17 cellular contexts compared by ENCODE assay signal in genomic region chr1:220706921-220707559, GRCh38. TPM values are rescaled to one million over a fixed set of nuclear protein-coding genes. Genes with fewer than 3 reads are reported as not detected.
A peak's percentile ranks its signal among the peaks of the same experiment; 100 is the strongest.
DNase-seq lines count a peak whose midpoint lies in the region; ATAC-seq, FAIRE-seq and TF ChIP-seq lines count a peak whose summit lies in the region.
"Had no signal": no experiment of that assay in that cellular context is flagged by ENCODE, and none has a peak within 500 bp of the region (broad histone marks: within the 10 kb centered on the region; RNA-seq: fewer than 3 reads in every experiment).

No MANE protein-coding gene starts in this region.

- peak overlapping the region; percentile 16 for H3K27ac Mint-ChIP-seq in type B pancreatic cell
- H3K27ac Mint-ChIP-seq: CD14-positive monocyte; CD8-positive, alpha-beta T cell; IgD-negative memory B cell had no signal

- no peak overlapping the region for H3K23ac ChIP-seq in neuronal stem cell (ENCODE audit: low read depth, low read length, poor library complexity)

- H3K27ac ChIP-seq in HepG2 (ENCODE audit: extremely low read length, insufficient read depth, low read length) (no peak overlapping the region), right lobe of liver (no peak overlapping the region), neuronal stem cell (replicated peaks; ENCODE audit: low read length) (no peak overlapping the region)
- H3K27ac ChIP-seq: 22Rv1 had no signal

- H2BK12ac ChIP-seq in neuronal stem cell (ENCODE audit: low read length): no peak overlapping the region

- peaks cover 86% of the 10 kb centered on the region for H3K4me1 ChIP-seq in HepG2 (ENCODE audit: insufficient read depth, low read length)
- H3K4me1 ChIP-seq in right lobe of liver: peaks cover 0 to 28% (median 12%) of the 10 kb centered on the region in 4 donors
- H3K4me1 ChIP-seq in neuronal stem cell (ENCODE audit: control insufficient read depth in 2 of 2, insufficient read depth in 1 of 2, low read depth in 1 of 2, low read length in 2 of 2): peaks cover 0 to 2% of the 10 kb centered on the region in 2 donors

- H3K4me1 Mint-ChIP-seq in type B pancreatic cell (ENCODE audit: unreplicated experiment): peaks cover 7% of the 10 kb centered on the region

- H2AK5ac ChIP-seq in neuronal stem cell (ENCODE audit: low read depth, low read length): no peak overlapping the region

- TF ChIP-seq EP300 in HepG2 (IDR thresholded peaks at IDR 0.05; ENCODE audit: low read depth in 2 of 2, low read length in 2 of 2) (no peak), HepG2 (CRISPR knock-in tag; IDR thresholded peaks at IDR 0.05; ENCODE audit: borderline replicate concordance) (no peak)

- H2BK5ac ChIP-seq in neuronal stem cell (ENCODE audit: low read length): no peak overlapping the region

- H3K79me1 ChIP-seq in neuronal stem cell (ENCODE audit: low read depth, low read length): no peaks in the 10 kb centered on the region

- H3K27me3 Mint-ChIP-seq in type B pancreatic cell: peaks cover 4% of the 10 kb centered on the region

- H3K14ac ChIP-seq in neuronal stem cell (ENCODE audit: low read length): no peak overlapping the region

- TF ChIP-seq RAD21 in HepG2 (CRISPR knock-in tag; IDR thresholded peaks at IDR 0.05): no peak

- peak overlapping the region; percentile 67 for H3K18ac ChIP-seq in neuronal stem cell (ENCODE audit: low read length)

- H3K27me3 ChIP-seq in HepG2 (ENCODE audit: control insufficient read depth in 1 of 2, insufficient read depth in 2 of 2, low read length in 2 of 2): no peaks in the 10 kb centered on the region
- no peaks in the 10 kb centered on the region for H3K27me3 ChIP-seq in right lobe of liver
- H3K27me3 ChIP-seq in neuronal stem cell (ENCODE audit: control insufficient read depth in 3 of 3, insufficient read depth in 3 of 3, low read depth in 1 of 3, low read length in 3 of 3): peaks cover 0 to 11% (median 0%) of the 10 kb centered on the region in 3 experiments

- 0 out of 6 replicates have a peak overlapping the region, but pooled peaks of 1 of the 3 experiments have one; percentile 12 for H3K4me3 ChIP-seq in HepG2 (replicated peaks in 1 of 3; ENCODE audit: insufficient read depth in 1 of 3, low read depth in 2 of 3, low read length in 3 of 3)
- no peak overlapping the region for H3K4me3 ChIP-seq in right lobe of liver
- no peak overlapping the region for H3K4me3 ChIP-seq in neuronal stem cell (ENCODE audit: low read length in 2 of 2)

- H2AFZ ChIP-seq in HepG2 (ENCODE audit: low read length): peak overlapping the region; percentile 42
- H2AFZ ChIP-seq in neuronal stem cell (ENCODE audit: low read length): no peak overlapping the region

- H3K9me3 ChIP-seq in HepG2 (ENCODE audit: low read length): no peaks in the 10 kb centered on the region
- H3K9me3 ChIP-seq in right lobe of liver: no peaks in the 10 kb centered on the region
- no peaks in the 10 kb centered on the region for H3K9me3 ChIP-seq in neuronal stem cell (replicated peaks in 1 of 2; ENCODE audit: control insufficient read depth in 2 of 2, insufficient read depth in 1 of 2, low read depth in 1 of 2, low read length in 2 of 2)

- WGBS in HepG2 (ENCODE audit: low lambda C conversion rate): 66% methylated on average over 7 of the region's 11 CpGs
- 94% methylated on average over 2 of the region's 11 CpGs for WGBS in right lobe of liver (ENCODE audit: insufficient coverage, low coverage, low lambda C conversion rate, missing lambda C conversion rate)
- no CpG with 5 or more reads among the region's 11 CpGs for WGBS in neuronal stem cell (ENCODE audit: extremely low coverage in 2 of 2, insufficient read length in 2 of 2, insufficient replicate concordance in 1 of 2), 2 donors

- H3K9ac ChIP-seq in HepG2 (ENCODE audit: insufficient read depth, low read depth, low read length) (no peak overlapping the region), neuronal stem cell (ENCODE audit: low read depth, low read length, poor library complexity) (no peak overlapping the region)

- CTCF ChIA-PET in HepG2 (lab: Yijun Ruan, JAX; ENCODE audit: low intra/inter-chr PET ratio, low total read pairs): no interaction called here

- ATAC-seq in HepG2: peak; percentile 41
- no peak for ATAC-seq in right lobe of liver
- ATAC-seq: CD8-positive, alpha-beta T cell; HCT116 had no signal

- TF ChIP-seq CTCF in HepG2 (CRISPR knock-in tag; IDR thresholded peaks at IDR 0.05) (no peak), right lobe of liver (IDR thresholded peaks at IDR 0.05) (no peak), type B pancreatic cell (conservative IDR thresholded peaks at IDR 0.05) (no peak)

- POLR2A ChIA-PET in HepG2 (lab: Yijun Ruan, JAX): no interaction called here

- H3K36me3 Mint-ChIP-seq in type B pancreatic cell: no peaks in the 10 kb centered on the region
- H3K36me3 Mint-ChIP-seq: CD14-positive monocyte; CD8-positive, alpha-beta T cell had no signal

- no peaks in the 10 kb centered on the region for H3K36me3 ChIP-seq in HepG2 (replicated peaks in 1 of 2; ENCODE audit: control insufficient read depth in 1 of 2, insufficient read depth in 2 of 2, low read length in 2 of 2)
- no peaks in the 10 kb centered on the region for H3K36me3 ChIP-seq in right lobe of liver
- H3K36me3 ChIP-seq in neuronal stem cell (replicated peaks in 1 of 2; ENCODE audit: control insufficient read depth in 2 of 2, insufficient read depth in 2 of 2, low read length in 2 of 2): no peaks in the 10 kb centered on the region

- H3K4me2 ChIP-seq in HepG2 (ENCODE audit: low read depth, low read length): peak overlapping the region; percentile 49; the same call in 1 of the 2 replicates
- no peak overlapping the region for H3K4me2 ChIP-seq in neuronal stem cell (ENCODE audit: insufficient read depth, low read length, poor library complexity, severe bottlenecking)

- H4K8ac ChIP-seq in neuronal stem cell (ENCODE audit: low read depth, low read length): no peak overlapping the region

- no peaks in the 10 kb centered on the region for H3K79me2 ChIP-seq in HepG2 (ENCODE audit: insufficient read depth, low read length)

- intact Hi-C loops in HepG2 (cut with micrococcal nuclease; ENCODE audit: unreplicated experiment): no loop called here
- intact Hi-C loops in right lobe of liver (cut with DNase I): no loop called here

- no peak for FAIRE-seq in HepG2 (lab: Jason Lieb, UNC)
- FAIRE-seq: H54 had no signal

- no peak overlapping the region for H2BK120ac ChIP-seq in neuronal stem cell (ENCODE audit: low read depth, low read length)

- no peak overlapping the region for H4K91ac ChIP-seq in neuronal stem cell (ENCODE audit: low read depth, low read length, poor library complexity)

- H3K4ac ChIP-seq in neuronal stem cell (ENCODE audit: low read length): peak overlapping the region; percentile 0

- H2BK15ac ChIP-seq in neuronal stem cell (ENCODE audit: low read length): no peak overlapping the region

- no TSS peak for BruUV-seq in HepG2 (replicated peaks; lab: Mats Ljungman, UMichigan)

- no peak overlapping the region for H3K4me3 Mint-ChIP-seq in type B pancreatic cell
- H3K4me3 Mint-ChIP-seq: CD14-positive monocyte; CD8-positive, alpha-beta T cell had no signal

- TF ChIP-seq POLR2A in HepG2 (IDR thresholded peaks at IDR 0.05; ENCODE audit: insufficient read depth in 1 of 2, low read depth in 2 of 2, low read length in 2 of 2) (no peak), right lobe of liver (IDR thresholded peaks at IDR 0.05) (no peak)

- in situ Hi-C loops in HepG2 (cut with HindIII; ENCODE audit: extremely low pct_ligation_motif_present, low pct_unique_long_range_greater_than_20kb): no loop called here

- H3K9me3 Mint-ChIP-seq in type B pancreatic cell: peaks cover 3% of the 10 kb centered on the region
- H3K9me3 Mint-ChIP-seq: CD8-positive, alpha-beta T cell; IgD-negative memory B cell had no signal

- DNase-seq in HepG2 (ENCODE audit: low spot score) (no peak), right lobe of liver (no peak), neuronal stem cell (ENCODE audit: low spot score) (no peak), type B pancreatic cell (ENCODE audit: extremely low spot score, unreplicated experiment) (no peak), HK-2 (ENCODE audit: unreplicated experiment) (no peak), NCI-H128 (lab: John Stamatoyannopoulos, UW; ENCODE audit: unreplicated experiment) (no peak)
- no peak for DNase-seq in central memory CD4-positive, alpha-beta T cell
- DNase-seq: CD8-positive, alpha-beta T cell; COR-L47; DND-41; GDM1 had no signal

- H4K20me1 ChIP-seq in HepG2 (ENCODE audit: insufficient read depth, low read length): no peaks in the 10 kb centered on the region

RNA-seq across cellular contexts. Expression of gene C1orf115, which starts 16.9 kb away (rescaled TPM):
- total RNA-seq in HepG2 (2016; rRNA removed; fragmentation: Illumina TruSeq; extraction: Trizol) (85.9 and 86.7 TPM in 2 replicates), right lobe of liver (10 to 100 TPM; 45.2 to 65.9 (median 50.8) TPM), type B pancreatic cell (ENCODE audit: low replicate concordance) (7.5 and 19.0 TPM in 2 replicates)
- total RNA-seq in HepG2 (2016; cell fraction: cytosol; rRNA removed; fragmentation: Illumina TruSeq; extraction: Trizol; ENCODE audit: low read depth): 13.1 and 13.7 TPM in 2 replicates
- 83.6 and 85.7 TPM in 2 replicates for total RNA-seq in HepG2 (2016; cell fraction: insoluble cytoplasmic fraction; rRNA removed; fragmentation: Illumina TruSeq; extraction: Trizol)
- 59.6 and 65.3 TPM in 2 replicates for total RNA-seq in HepG2 (2016; cell fraction: membrane; rRNA removed; fragmentation: Illumina TruSeq; extraction: Trizol)
- 36.7 and 42.7 TPM in 2 replicates for total RNA-seq in HepG2 (2016; cell fraction: nucleus; rRNA removed; fragmentation: Illumina TruSeq; extraction: Trizol)
- 25.2 and 30.9 TPM in 2 replicates for polyA plus RNA-seq in HepG2 (2011; rRNA removed)
- 27.9 and 36.1 TPM in 2 replicates for polyA plus RNA-seq in HepG2 (2011; cell fraction: cytosol; rRNA removed)
- 10.3 and 15.5 TPM in 2 replicates for polyA plus RNA-seq in HepG2 (2011; cell fraction: nucleus; rRNA removed)
- polyA plus RNA-seq in HepG2 (2012): 25.0 and 26.1 TPM in 2 replicates
- 8.3 and 8.7 TPM in 2 replicates for polyA plus RNA-seq in HepG2 (2016; cell fraction: cytosol; fragmentation: Illumina TruSeq; extraction: Trizol; ENCODE audit: low read depth)
- 89.4 and 93.3 TPM in 2 replicates for polyA plus RNA-seq in HepG2 (2016; cell fraction: insoluble cytoplasmic fraction; fragmentation: Illumina TruSeq; extraction: Trizol; ENCODE audit: low read depth)
- polyA plus RNA-seq in HepG2 (2016; cell fraction: membrane; fragmentation: Illumina TruSeq; extraction: Trizol; ENCODE audit: low read depth): 38.6 and 42.0 TPM in 2 replicates
- 58.5 and 59.9 TPM in 2 replicates for polyA plus RNA-seq in HepG2 (2016; cell fraction: nucleus; fragmentation: Illumina TruSeq; extraction: Trizol; ENCODE audit: insufficient read depth, low read depth)
- polyA minus RNA-seq in HepG2 (2011; rRNA and poly(A)+ RNA removed; ENCODE audit: low replicate concordance): 26.7 TPM in 1 of 2 replicates, not detected in the other
- polyA minus RNA-seq in HepG2 (2011; cell fraction: cytosol; rRNA and poly(A)+ RNA removed): 14.8 and 19.3 TPM in 2 replicates
- 8.0 and 10.9 TPM in 2 replicates for polyA minus RNA-seq in HepG2 (2011; cell fraction: nucleus; rRNA and poly(A)+ RNA removed)
- 3.8 TPM for polyA plus RNA-seq in neuronal stem cell (2013, experiment 1 of 2)
- polyA plus RNA-seq in neuronal stem cell (2013, experiment 2 of 2): 3.9 TPM

RNA-seq across cellular contexts. Expression of gene MTARC2, which starts 41.1 kb away (rescaled TPM):
- total RNA-seq in HepG2 (2016; rRNA removed; fragmentation: Illumina TruSeq; extraction: Trizol) (4.7 and 10.1 TPM in 2 replicates), right lobe of liver (100 to 1,000 TPM in 3 of 6 experiments, 10 to 100 TPM in 3; 41.8 to 140 (median 86.6) TPM), type B pancreatic cell (ENCODE audit: low replicate concordance) (14.3 and 14.4 TPM in 2 replicates)
- total RNA-seq in HepG2 (2016; cell fraction: cytosol; rRNA removed; fragmentation: Illumina TruSeq; extraction: Trizol; ENCODE audit: low read depth): 3.8 and 5.3 TPM in 2 replicates
- 5.8 and 12.4 TPM in 2 replicates for total RNA-seq in HepG2 (2016; cell fraction: insoluble cytoplasmic fraction; rRNA removed; fragmentation: Illumina TruSeq; extraction: Trizol)
- 3.3 and 3.6 TPM in 2 replicates for total RNA-seq in HepG2 (2016; cell fraction: membrane; rRNA removed; fragmentation: Illumina TruSeq; extraction: Trizol)
- 12.5 and 15.1 TPM in 2 replicates for total RNA-seq in HepG2 (2016; cell fraction: nucleus; rRNA removed; fragmentation: Illumina TruSeq; extraction: Trizol)
- 8.5 and 13.6 TPM in 2 replicates for polyA plus RNA-seq in HepG2 (2011; rRNA removed)
- polyA plus RNA-seq in HepG2 (2011; cell fraction: cytosol; rRNA removed): 4.1 and 4.6 TPM in 2 replicates
- polyA plus RNA-seq in HepG2 (2011; cell fraction: nucleus; rRNA removed): 31.2 and 40.2 TPM in 2 replicates
- 7.1 and 10.6 TPM in 2 replicates for polyA plus RNA-seq in HepG2 (2012)
- polyA plus RNA-seq in HepG2 (2016; cell fraction: cytosol; fragmentation: Illumina TruSeq; extraction: Trizol; ENCODE audit: low read depth): 0.75 and 1.5 TPM in 2 replicates
- polyA plus RNA-seq in HepG2 (2016; cell fraction: insoluble cytoplasmic fraction; fragmentation: Illumina TruSeq; extraction: Trizol; ENCODE audit: low read depth): 5.2 and 6.9 TPM in 2 replicates
- 1.3 and 2.5 TPM in 2 replicates for polyA plus RNA-seq in HepG2 (2016; cell fraction: membrane; fragmentation: Illumina TruSeq; extraction: Trizol; ENCODE audit: low read depth)
- 31.0 and 32.3 TPM in 2 replicates for polyA plus RNA-seq in HepG2 (2016; cell fraction: nucleus; fragmentation: Illumina TruSeq; extraction: Trizol; ENCODE audit: insufficient read depth, low read depth)
- 11.1 and 13.8 TPM in 2 replicates for polyA minus RNA-seq in HepG2 (2011; rRNA and poly(A)+ RNA removed; ENCODE audit: low replicate concordance)
- 4.9 and 5.2 TPM in 2 replicates for polyA minus RNA-seq in HepG2 (2011; cell fraction: cytosol; rRNA and poly(A)+ RNA removed)
- polyA minus RNA-seq in HepG2 (2011; cell fraction: nucleus; rRNA and poly(A)+ RNA removed): 15.8 and 19.9 TPM in 2 replicates
- polyA plus RNA-seq in neuronal stem cell (2013, experiment 1 of 2): not detected
- not detected for polyA plus RNA-seq in neuronal stem cell (2013, experiment 2 of 2)
- total RNA-seq: A673; CD8-positive, alpha-beta T cell had no signal
